1 cellular context compared by ENCODE assay signal in the genomic region with DNA sequence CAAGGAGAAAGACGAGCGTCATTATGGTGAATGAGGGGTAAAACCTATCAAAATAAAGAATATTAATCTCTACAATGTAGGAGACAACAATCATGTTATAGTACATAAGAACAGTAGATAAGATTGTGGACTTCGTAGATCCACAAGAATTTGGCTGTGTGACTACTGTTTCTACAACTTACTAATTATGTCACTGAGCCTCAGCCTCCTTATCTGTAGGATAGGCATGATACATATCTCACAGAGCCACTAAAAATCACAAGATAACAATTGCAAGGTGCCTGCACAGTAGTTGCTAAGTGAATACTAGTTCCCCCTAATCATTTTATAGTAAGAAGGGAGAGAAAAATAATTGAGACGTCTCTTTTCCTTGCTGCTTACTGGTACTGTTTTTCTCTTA.
TF ChIP-seq lines count a peak whose summit lies in the region.

No MANE protein-coding gene starts in this region.

TF ChIP-seq in GM23338, 12 proteins besides CTCF, POLR2A, EP300 and RAD21 (continued from another document):
- TF ChIP-seq CREB1 (CRISPR knock-in tag; IDR thresholded peaks at IDR 0.05; ENCODE audit: low read depth) (no peak), ZNF331 (CRISPR knock-in tag; IDR thresholded peaks at IDR 0.05; ENCODE audit: low read depth) (no peak), POLR2AphosphoS5 (IDR thresholded peaks at IDR 0.05; ENCODE audit: low read depth) (no peak), REST (IDR thresholded peaks at IDR 0.05; ENCODE audit: unreplicated experiment) (no peak), ZNF114 (CRISPR knock-in tag; IDR thresholded peaks at IDR 0.05) (no peak), NANOG (IDR thresholded peaks at IDR 0.05; ENCODE audit: borderline replicate concordance) (no peak), STAT1 (IDR thresholded peaks at IDR 0.05; ENCODE audit: unreplicated experiment) (no peak)
- TF ChIP-seq, protein P1, sequence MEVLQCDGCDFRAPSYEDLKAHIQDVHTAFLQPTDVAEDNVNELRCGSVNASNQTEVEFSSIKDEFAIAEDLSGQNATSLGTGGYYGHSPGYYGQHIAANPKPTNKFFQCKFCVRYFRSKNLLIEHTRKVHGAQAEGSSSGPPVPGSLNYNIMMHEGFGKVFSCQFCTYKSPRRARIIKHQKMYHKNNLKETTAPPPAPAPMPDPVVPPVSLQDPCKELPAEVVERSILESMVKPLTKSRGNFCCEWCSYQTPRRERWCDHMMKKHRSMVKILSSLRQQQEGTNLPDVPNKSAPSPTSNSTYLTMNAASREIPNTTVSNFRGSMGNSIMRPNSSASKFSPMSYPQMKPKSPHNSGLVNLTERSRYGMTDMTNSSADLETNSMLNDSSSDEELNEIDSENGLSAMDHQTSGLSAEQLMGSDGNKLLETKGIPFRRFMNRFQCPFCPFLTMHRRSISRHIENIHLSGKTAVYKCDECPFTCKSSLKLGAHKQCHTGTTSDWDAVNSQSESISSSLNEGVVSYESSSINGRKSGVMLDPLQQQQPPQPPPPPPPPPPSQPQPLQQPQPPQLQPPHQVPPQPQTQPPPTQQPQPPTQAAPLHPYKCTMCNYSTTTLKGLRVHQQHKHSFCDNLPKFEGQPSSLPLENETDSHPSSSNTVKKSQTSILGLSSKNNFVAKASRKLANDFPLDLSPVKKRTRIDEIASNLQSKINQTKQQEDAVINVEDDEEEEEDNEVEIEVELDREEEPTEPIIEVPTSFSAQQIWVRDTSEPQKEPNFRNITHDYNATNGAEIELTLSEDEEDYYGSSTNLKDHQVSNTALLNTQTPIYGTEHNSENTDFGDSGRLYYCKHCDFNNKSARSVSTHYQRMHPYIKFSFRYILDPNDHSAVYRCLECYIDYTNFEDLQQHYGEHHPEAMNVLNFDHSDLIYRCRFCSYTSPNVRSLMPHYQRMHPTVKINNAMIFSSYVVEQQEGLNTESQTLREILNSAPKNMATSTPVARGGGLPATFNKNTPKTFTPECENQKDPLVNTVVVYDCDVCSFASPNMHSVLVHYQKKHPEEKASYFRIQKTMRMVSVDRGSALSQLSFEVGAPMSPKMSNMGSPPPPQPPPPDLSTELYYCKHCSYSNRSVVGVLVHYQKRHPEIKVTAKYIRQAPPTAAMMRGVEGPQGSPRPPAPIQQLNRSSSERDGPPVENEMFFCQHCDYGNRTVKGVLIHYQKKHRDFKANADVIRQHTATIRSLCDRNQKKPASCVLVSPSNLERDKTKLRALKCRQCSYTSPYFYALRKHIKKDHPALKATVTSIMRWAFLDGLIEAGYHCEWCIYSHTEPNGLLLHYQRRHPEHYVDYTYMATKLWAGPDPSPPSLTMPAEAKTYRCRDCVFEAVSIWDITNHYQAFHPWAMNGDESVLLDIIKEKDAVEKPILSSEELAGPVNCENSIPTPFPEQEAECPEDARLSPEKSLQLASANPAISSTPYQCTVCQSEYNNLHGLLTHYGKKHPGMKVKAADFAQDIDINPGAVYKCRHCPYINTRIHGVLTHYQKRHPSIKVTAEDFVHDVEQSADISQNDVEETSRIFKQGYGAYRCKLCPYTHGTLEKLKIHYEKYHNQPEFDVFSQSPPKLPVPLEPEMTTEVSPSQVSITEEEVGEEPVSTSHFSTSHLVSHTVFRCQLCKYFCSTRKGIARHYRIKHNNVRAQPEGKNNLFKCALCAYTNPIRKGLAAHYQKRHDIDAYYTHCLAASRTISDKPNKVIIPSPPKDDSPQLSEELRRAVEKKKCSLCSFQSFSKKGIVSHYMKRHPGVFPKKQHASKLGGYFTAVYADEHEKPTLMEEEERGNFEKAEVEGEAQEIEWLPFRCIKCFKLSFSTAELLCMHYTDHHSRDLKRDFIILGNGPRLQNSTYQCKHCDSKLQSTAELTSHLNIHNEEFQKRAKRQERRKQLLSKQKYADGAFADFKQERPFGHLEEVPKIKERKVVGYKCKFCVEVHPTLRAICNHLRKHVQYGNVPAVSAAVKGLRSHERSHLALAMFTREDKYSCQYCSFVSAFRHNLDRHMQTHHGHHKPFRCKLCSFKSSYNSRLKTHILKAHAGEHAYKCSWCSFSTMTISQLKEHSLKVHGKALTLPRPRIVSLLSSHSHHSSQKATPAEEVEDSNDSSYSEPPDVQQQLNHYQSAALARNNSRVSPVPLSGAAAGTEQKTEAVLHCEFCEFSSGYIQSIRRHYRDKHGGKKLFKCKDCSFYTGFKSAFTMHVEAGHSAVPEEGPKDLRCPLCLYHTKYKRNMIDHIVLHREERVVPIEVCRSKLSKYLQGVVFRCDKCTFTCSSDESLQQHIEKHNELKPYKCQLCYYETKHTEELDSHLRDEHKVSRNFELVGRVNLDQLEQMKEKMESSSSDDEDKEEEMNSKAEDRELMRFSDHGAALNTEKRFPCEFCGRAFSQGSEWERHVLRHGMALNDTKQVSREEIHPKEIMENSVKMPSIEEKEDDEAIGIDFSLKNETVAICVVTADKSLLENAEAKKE (CRISPR knock-in tag; IDR thresholded peaks at IDR 0.05), result no peak
- TF ChIP-seq, protein P2, sequence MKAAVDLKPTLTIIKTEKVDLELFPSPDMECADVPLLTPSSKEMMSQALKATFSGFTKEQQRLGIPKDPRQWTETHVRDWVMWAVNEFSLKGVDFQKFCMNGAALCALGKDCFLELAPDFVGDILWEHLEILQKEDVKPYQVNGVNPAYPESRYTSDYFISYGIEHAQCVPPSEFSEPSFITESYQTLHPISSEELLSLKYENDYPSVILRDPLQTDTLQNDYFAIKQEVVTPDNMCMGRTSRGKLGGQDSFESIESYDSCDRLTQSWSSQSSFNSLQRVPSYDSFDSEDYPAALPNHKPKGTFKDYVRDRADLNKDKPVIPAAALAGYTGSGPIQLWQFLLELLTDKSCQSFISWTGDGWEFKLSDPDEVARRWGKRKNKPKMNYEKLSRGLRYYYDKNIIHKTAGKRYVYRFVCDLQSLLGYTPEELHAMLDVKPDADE (IDR thresholded peaks at IDR 0.05), result no peak
TF ChIP-seq in GM23338: peak in this region for 0.
